Comparison of ENCODE assay signal across 8 cellular contexts in genomic region chr7:135147899-135148721, GRCh38. TPM values are rescaled to one million over a fixed set of nuclear protein-coding genes. Genes with fewer than 3 reads are reported as not detected.
DNase-seq lines count a peak whose midpoint lies in the region; ATAC-seq, FAIRE-seq and TF ChIP-seq lines count a peak whose summit lies in the region.

TMEM140 (plus strand) TSS chr7:135148072; CDS start chr7:135164442, 16,370 bp downstream.

- no peak for TF ChIP-seq RAD21 in A549 (conservative IDR thresholded peaks at IDR 0.05 in 1 of 2, IDR thresholded peaks at IDR 0.05 in 1 of 2)
- 0 out of 2 replicates have a peak, but pooled peaks have one; percentile 2 for TF ChIP-seq RAD21 in GM12878 (IDR thresholded peaks at IDR 0.05; ENCODE audit: insufficient read depth, low read depth, low read length)

- peaks cover 14% of the 10 kb centered on the region for H3K36me3 Mint-ChIP-seq in stimulated activated naive CD8-positive, alpha-beta T cell treated with anti-CD3 and anti-CD28 coated beads, Interleukin-15, Interleukin-2, amounts not matched to agents 100 ng/mL and 50 ng/mL, for 24 hours (ENCODE audit: low read depth)

- intact Hi-C loops in GM12878 (cut with micrococcal nuclease; ENCODE audit: unreplicated experiment), result loop anchor here (1.0 to 5.0 kb wide), 3 partner anchors 22 to 152 kb away; partner anchors contain the start of gene CYREN

- TF ChIP-seq POLR2A in A549 (IDR thresholded peaks at IDR 0.05; ENCODE audit: low read length) (no peak), GM12878 (IDR thresholded peaks at IDR 0.05; ENCODE audit: low read depth, low read length) (peak; percentile 82)

- H3K9me3 Mint-ChIP-seq in stimulated activated naive CD8-positive, alpha-beta T cell treated with anti-CD3 and anti-CD28 coated beads, Interleukin-15, Interleukin-2, amounts not matched to agents 100 ng/mL and 50 ng/mL, for 24 hours, result no peaks in the 10 kb centered on the region

- POLR2A ChIA-PET in A549 (lab: Yijun Ruan, JAX) (interaction anchor here (1.7 to 2.0 kb wide), 2 partner anchors 21 to 162 kb away, joined by 4 to 12 read pairs; partner anchors contain the start of gene AGBL3), GM12878 (lab: Charles Lee) (interaction anchor here (0.6 to 9.3 kb wide), 10 partner anchors 8 to 359 kb away, joined by 3 to 169 read pairs (median 4); partner anchors contain the start of genes AGBL3 and CYREN)

- H3K4me2 ChIP-seq in A549, result peak within 1 kb of the TSS; percentile 85
- H3K4me2 ChIP-seq in GM12878 (ENCODE audit: control insufficient read depth, insufficient read depth), result peak within 1 kb of the TSS; percentile 73

- DNase-seq in A549 (ENCODE audit: low read depth in 1 of 2, low spot score in 1 of 2) (peak in 1 of 2 experiments; percentile 56), GM12878 (ENCODE audit: low read depth, low spot score) (peak; percentile 90), kidney glomerular epithelial cell (lab: John Stamatoyannopoulos, UW) (peak; percentile 59), NCI-H1105 treated with DMSO at 0.1 percent for 48 hours (lab: John Stamatoyannopoulos, UW) (no peak)

- TSS peak; percentile 74 for BruUV-seq in GM12878 (replicated peaks; lab: Mats Ljungman, UMichigan)

- H3K9ac ChIP-seq in GM12878 (ENCODE audit: control insufficient read depth, insufficient read depth, low read length), result peak within 1 kb of the TSS; percentile 62

- peak within 1 kb of the TSS; percentile 41 for H3K4me3 ChIP-seq in A549
- peak within 1 kb of the TSS; percentile 67 for H3K4me3 ChIP-seq in GM12878

- H3K79me2 ChIP-seq in GM12878 (ENCODE audit: control insufficient read depth, insufficient read depth, low read length), result peaks cover 39% of the 10 kb centered on the region

- peak within 1 kb of the TSS; percentile 59 for H2AFZ ChIP-seq in GM12878 (ENCODE audit: control insufficient read depth, low read depth, low read length)

- H3K36me3 ChIP-seq in GM12878 (ENCODE audit: control insufficient read depth in 2 of 2, insufficient read depth in 2 of 2, low read length in 1 of 2), result no peaks in the 10 kb centered on the region

- no peaks in the 10 kb centered on the region for H3K9me3 ChIP-seq in A549
- H3K9me3 ChIP-seq in GM12878 (replicated peaks; ENCODE audit: control insufficient read depth, insufficient read depth, low read length), result peaks cover 3% of the 10 kb centered on the region; the same call in 2 of the 3 replicates

- no peaks in the 10 kb centered on the region for H3K27me3 Mint-ChIP-seq in stimulated activated naive CD8-positive, alpha-beta T cell treated with anti-CD3 and anti-CD28 coated beads, Interleukin-15, Interleukin-2, amounts not matched to agents 100 ng/mL and 50 ng/mL, for 24 hours

- WGBS in A549 (ENCODE audit: missing lambda C conversion rate), result 14% methylated on average over 13 of the region's 13 CpGs
- 3% methylated on average over 13 of the region's 13 CpGs for WGBS in GM12878 (ENCODE audit: insufficient coverage, insufficient replicate concordance, low lambda C conversion rate, missing lambda C conversion rate)

- H3K27ac Mint-ChIP-seq in stimulated activated naive CD8-positive, alpha-beta T cell treated with anti-CD3 and anti-CD28 coated beads, Interleukin-15, Interleukin-2, amounts not matched to agents 100 ng/mL and 50 ng/mL, for 24 hours, result peak within 1 kb of the TSS; percentile 92

- H3K4me1 ChIP-seq in A549 (peaks cover 16% of the 10 kb centered on the region), GM12878 (ENCODE audit: control insufficient read depth, insufficient read depth, low read length) (peaks cover 27% of the 10 kb centered on the region)

- peak within 1 kb of the TSS; percentile 61 to 72 for H3K27ac ChIP-seq in A549
- peak within 1 kb of the TSS; percentile 73 for H3K27ac ChIP-seq in GM12878 (ENCODE audit: control insufficient read depth, insufficient read depth)

- SMC1A ChIA-PET in GM12878 (lab: Charles Lee; ENCODE audit: uncharacterized antibody, unreplicated experiment), result interaction anchor here (0.9 to 12.4 kb wide), 26 partner anchors 11 to 515 kb away, joined by 3 to 293 read pairs (median 4); partner anchors contain the start of genes AGBL3 and CYREN

- ATAC-seq in A549 (peak; percentile 77 to 83), GM18861 (IDR thresholded peaks at IDR 0.05; ENCODE audit: unreplicated experiment) (peak; percentile 42), HG03060 (IDR thresholded peaks at IDR 0.05; ENCODE audit: low read depth, unreplicated experiment) (peak; percentile 39), SK-N-SH treated with all-trans-retinoic acid at 6 μM for 48 hours (peak; percentile 65), GM12878 (peak; percentile 78)

- RAD21 ChIA-PET in GM12878 (lab: Charles Lee; ENCODE audit: unreplicated experiment), result interaction anchor here (0.6 to 7.3 kb wide), 20 partner anchors 14 to 512 kb away, joined by 3 to 154 read pairs (median 3); partner anchors contain the start of genes AGBL3 and CYREN

- TF ChIP-seq EP300 in A549 (IDR thresholded peaks at IDR 0.05), result no peak
- TF ChIP-seq EP300 in GM12878 (IDR thresholded peaks at IDR 0.05; ENCODE audit: borderline replicate concordance in 1 of 2, control insufficient read depth in 1 of 2, low read depth in 2 of 2, low read length in 2 of 2), result peak; percentile 86 to 89; a peak in 3 of 4 replicates

- H3K4me3 Mint-ChIP-seq in stimulated activated naive CD8-positive, alpha-beta T cell treated with anti-CD3 and anti-CD28 coated beads, Interleukin-15, Interleukin-2, amounts not matched to agents 100 ng/mL and 50 ng/mL, for 24 hours, result peak within 1 kb of the TSS; percentile 88

- H3K4me1 Mint-ChIP-seq in stimulated activated naive CD8-positive, alpha-beta T cell treated with anti-CD3 and anti-CD28 coated beads, Interleukin-15, Interleukin-2, amounts not matched to agents 100 ng/mL and 50 ng/mL, for 24 hours (ENCODE audit: low read depth), result peaks cover 73% of the 10 kb centered on the region

- no peaks in the 10 kb centered on the region for H3K27me3 ChIP-seq in GM12878 (replicated peaks in 1 of 2; ENCODE audit: control insufficient read depth in 2 of 2, insufficient read depth in 2 of 2, low read length in 1 of 2)

- FAIRE-seq in A549 (lab: Jason Lieb, UNC) (no peak), GM12878 (lab: Jason Lieb, UNC) (no peak)

- in situ Hi-C loops in GM12878 (cut with MboI), result no loop called here

- TF ChIP-seq CTCF in A549 (IDR thresholded peaks at IDR 0.05) (no peak), GM12878 (IDR thresholded peaks at IDR 0.05 in 2 of 3, conservative IDR thresholded peaks at IDR 0.05 in 1 of 3; ENCODE audit: control insufficient read depth in 2 of 3, extremely low read depth in 1 of 3, insufficient read depth in 1 of 3, low read depth in 3 of 3, low read length in 3 of 3) (no peak)

- H4K20me1 ChIP-seq in GM12878 (ENCODE audit: control insufficient read depth, insufficient read depth), result no peaks in the 10 kb centered on the region

- CTCF ChIA-PET in A549 (lab: Yijun Ruan, JAX), result interaction anchor here (0.9 to 3.1 kb wide), 5 partner anchors 9 to 161 kb away, joined by 3 to 10 read pairs (median 3); partner anchors contain the start of genes AGBL3 and CYREN
- CTCF ChIA-PET in GM12878 (lab: Yijun Ruan, JAX), result interaction anchor here (0.6 to 6.8 kb wide), 21 partner anchors 9 to 203 kb away, joined by 3 to 86 read pairs (median 4); partner anchors contain the start of genes AGBL3 and CYREN

TF ChIP-seq in A549, 52 proteins besides CTCF, POLR2A, EP300 and RAD21 (continues in another document):
- TF ChIP-seq FOSL2 (IDR thresholded peaks at IDR 0.05) (no peak), FOSL2 (CRISPR knock-in tag; IDR thresholded peaks at IDR 0.05) (no peak), MAX (IDR thresholded peaks at IDR 0.05) (0 out of 2 replicates have a peak, but pooled peaks have one; percentile 24)

TF ChIP-seq in SK-N-SH treated with all-trans-retinoic acid at 6 μM for 48 hours, 23 proteins besides CTCF, POLR2A, EP300 and RAD21 (continues in another document):
- TF ChIP-seq TCF4 (CRISPR knock-in tag; IDR thresholded peaks at IDR 0.05; ENCODE audit: borderline replicate concordance) (no peak), TOX (CRISPR knock-in tag; IDR thresholded peaks at IDR 0.05; ENCODE audit: borderline replicate concordance) (no peak), OSR1 (CRISPR knock-in tag; IDR thresholded peaks at IDR 0.05) (no peak), ZNF70 (CRISPR knock-in tag; IDR thresholded peaks at IDR 0.05) (no peak)

TF ChIP-seq in GM12878, 131 proteins besides CTCF, POLR2A, EP300 and RAD21 (continues in another document):
- TF ChIP-seq PAX5 (IDR thresholded peaks at IDR 0.05; ENCODE audit: borderline replicate concordance, low read depth, low read length), result peak; percentile 70; the same call in 1 of the 2 replicates
- no peak for TF ChIP-seq NFXL1 (IDR thresholded peaks at IDR 0.05; ENCODE audit: borderline replicate concordance)
- peak; percentile 57 for TF ChIP-seq SMAD1 (IDR thresholded peaks at IDR 0.05; ENCODE audit: low read depth, partially characterized antibody)
- TF ChIP-seq CEBPB (IDR thresholded peaks at IDR 0.05; ENCODE audit: borderline replicate concordance in 1 of 2, low read depth in 2 of 2, low read length in 2 of 2), result peak in 1 of 2 experiments; percentile 57; a peak in 2 of 4 replicates
- peak; percentile 60; the same call in 1 of the 2 replicates for TF ChIP-seq CHD2 (IDR thresholded peaks at IDR 0.05; ENCODE audit: borderline replicate concordance, low read depth, low read length)
- TF ChIP-seq KDM1A (IDR thresholded peaks at IDR 0.05; ENCODE audit: borderline replicate concordance), result no peak

RNA-seq across cellular contexts. Expression of gene TMEM140, which starts in this region (rescaled TPM):
- polyA plus RNA-seq in A549 (2011; rRNA removed) (0.87 and 1.4 TPM in 2 replicates), A549 (2017; fragmentation: RNase III; extraction: RNeasy Plus Mini Kit Qiagen cat#74134 plus additional on column Dnase treatment) (0.72 to 0.79 TPM (median 0.76 TPM) in 3 replicates), GM12878 (2011; rRNA removed) (16.7 and 20.7 TPM in 2 replicates), GM12878 (2014; fragmentation: Illumina TruSeq; extraction: Trizol) (3.2 and 3.7 TPM in 2 replicates), GM12878 (2014; fragmentation: Nextera tagmentation; extraction: Ambion mirVana) (1 to 10 TPM in 1 of 2 experiments, under 1 TPM in 1; 0.85 to 1.1 TPM), GM12878 (2014; rRNA removed) (3.1 and 3.3 TPM in 2 replicates), GM12878 (2016; fragmentation: Nextera tagmentation; extraction: Ambion mirVana) (10 to 100 TPM; 11.2 to 12.4 TPM)
- polyA plus RNA-seq in A549 (2012; cell fraction: cytosol; rRNA removed), result 0.09 and 0.18 TPM in 2 replicates
- polyA plus RNA-seq in A549 (2012; cell fraction: nucleus; rRNA removed), result 0.11 and 0.31 TPM in 2 replicates
- polyA minus RNA-seq in A549 (2011; rRNA and poly(A)+ RNA removed), result 0.79 and 1.4 TPM in 2 replicates
- 69.2 and 83.7 TPM in 2 replicates for total RNA-seq in GM12878 (2013; cell fraction: nucleolus; rRNA removed)
- total RNA-seq in GM12878 (2014; rRNA removed) (2.4 and 2.9 TPM in 2 replicates), GM12878 (2014; rRNA removed; fragmentation: Illumina TruSeq; extraction: Trizol) (3.3 and 4.3 TPM in 2 replicates), GM12878 (2021) (3.0 and 5.2 TPM in 2 replicates)
- polyA plus RNA-seq in GM12878 (2011; ENCODE audit: low read depth), result 18.1 TPM
- 18.6 and 18.9 TPM in 2 replicates for polyA plus RNA-seq in GM12878 (2011; cell fraction: cytosol; rRNA removed)
- polyA plus RNA-seq in GM12878 (2011; cell fraction: nucleus; rRNA removed), result 12.3 and 14.9 TPM in 2 replicates
- polyA plus RNA-seq in GM12878 (2012), result 25.4 and 32.2 TPM in 2 replicates
- 21.2 and 24.0 TPM in 2 replicates for polyA minus RNA-seq in GM12878 (2011; rRNA and poly(A)+ RNA removed)
- 6.5 and 8.0 TPM in 2 replicates for polyA minus RNA-seq in GM12878 (2011; cell fraction: cytosol; rRNA and poly(A)+ RNA removed)
- 20.4 and 28.7 TPM in 2 replicates for polyA minus RNA-seq in GM12878 (2011; cell fraction: nucleus; rRNA and poly(A)+ RNA removed)

Comparison
In these comparisons a context has a peak if more than half of its experiments do, and no peak if none do; other contexts are left out.
1. Of the 24 proteins assayed by ChIP-seq in both GM12878 and A549: peak only in GM12878: BHLHE40, CHD2, EP300, JUNB, PBX3, POLR2A and 3 more; only in A549: MAX; in both: none; in neither: 13; mixed calls (peak in some experiments, not most) for 1.